Comparison of ENCODE assay signal across 8 cellular contexts in genomic region chr4:88008624-88009235, GRCh38. TPM values are rescaled to one million over a fixed set of nuclear protein-coding genes. Genes with fewer than 3 reads are reported as not detected.
DNase-seq lines count a peak whose midpoint lies in the region; ATAC-seq and TF ChIP-seq lines count a peak whose summit lies in the region.

No MANE protein-coding gene starts in this region.

- peak overlapping the region; percentile 92 for H3K14ac ChIP-seq in IMR-90 (replicated peaks; ENCODE audit: low read depth, low read length)

- peaks cover 0 to 8% (median 0%) of the 10 kb centered on the region in 11 experiments; a peak in 2 of 22 replicates for H3K27me3 ChIP-seq in BLaER1 treated with 17β-estradiol and CSF1 and Interleukin-3, amounts not matched to agents 10 nM and 100 nM
- H3K27me3 ChIP-seq in IMR-90 (ENCODE audit: control insufficient read depth, insufficient read depth, low read length) (no peaks in the 10 kb centered on the region), layer of hippocampus (ENCODE audit: control insufficient read depth, insufficient read depth, low read length) (no peaks in the 10 kb centered on the region), thoracic aorta (replicated peaks; ENCODE audit: insufficient read depth) (no peaks in the 10 kb centered on the region)

- peak overlapping the region; percentile 68 for H2AK5ac ChIP-seq in IMR-90 (ENCODE audit: low read depth, low read length)

- no peak for DNase-seq in IMR-90
- no peak for DNase-seq in thoracic aorta (ENCODE audit: low spot score)
- no peak for DNase-seq in stimulated activated CD8-positive, alpha-beta memory T cell treated with anti-CD3 and anti-CD28 coated beads, Interleukin-4, amount 100 ng/mL, for 48 hours
- no peak for DNase-seq in NCI-H2029 (lab: John Stamatoyannopoulos, UW)

- 0 out of 2 replicates have a peak overlapping the region, but pooled peaks have one; percentile 17 for H4K91ac ChIP-seq in IMR-90 (ENCODE audit: insufficient read depth, low read depth, low read length)

- no peak for TF ChIP-seq RAD21 in IMR-90 (IDR thresholded peaks at IDR 0.05; ENCODE audit: low read length)

- H2AK9ac ChIP-seq in IMR-90 (replicated peaks; ENCODE audit: low read depth, low read length, poor library complexity) = peak overlapping the region; percentile 65

- H3K79me1 ChIP-seq in IMR-90 (ENCODE audit: low read depth in 1 of 2, low read length in 2 of 2) = peaks cover 15 to 34% of the 10 kb centered on the region in 2 experiments; a peak in 3 of 4 replicates

- peaks cover 39 to 51% (median 44%) of the 10 kb centered on the region in 10 experiments for H3K4me1 ChIP-seq in BLaER1 treated with 17β-estradiol and CSF1 and Interleukin-3, amounts not matched to agents 10 nM and 100 nM
- H3K4me1 ChIP-seq in IMR-90 (ENCODE audit: control insufficient read depth, insufficient read depth, low read length) (peaks cover 14% of the 10 kb centered on the region), thoracic aorta (ENCODE audit: control insufficient read depth in 1 of 2, low read depth in 2 of 2) (peaks cover 14 to 66% of the 10 kb centered on the region in 2 donors)

- ATAC-seq in IMR-90 (ENCODE audit: low read depth) = no peak
- no peak for ATAC-seq in thoracic aorta (ENCODE audit: insufficient number of reproducible peaks, low FRiP score, low read depth)
- no peak for ATAC-seq in HG03469 (IDR thresholded peaks at IDR 0.05; ENCODE audit: unreplicated experiment)

- H3K9me3 ChIP-seq in BLaER1 treated with 17β-estradiol and CSF1 and Interleukin-3, amounts not matched to agents 10 nM and 100 nM (replicated peaks in 1 of 11) = peaks cover 0 to 3% (median 0%) of the 10 kb centered on the region in 11 experiments; a peak in 1 of 22 replicates
- H3K9me3 ChIP-seq in IMR-90 (ENCODE audit: control insufficient read depth, insufficient read depth, low read length) = no peaks in the 10 kb centered on the region
- H3K9me3 ChIP-seq in thoracic aorta = no peaks in the 10 kb centered on the region

- no TSS peak for BruUV-seq in IMR-90 (replicated peaks; lab: Mats Ljungman, UMichigan)

- intact Hi-C loops in IMR-90 (cut with micrococcal nuclease) = loop anchor here (5.0 kb wide), 1 partner anchor 36 kb away; no protein-coding TSS in a partner anchor

- CTCF ChIA-PET in IMR-90 (lab: Yijun Ruan, JAX) = interaction anchor here (1.0 kb wide), 1 partner anchor 203 kb away, joined by 3 read pairs; no protein-coding TSS in a partner anchor

- in situ Hi-C loops in IMR-90 (cut with MboI; ENCODE audit: low sequenced_read_pairs) = no loop called here

- H3K9me1 ChIP-seq in IMR-90 (ENCODE audit: insufficient read depth, low read length) = peaks cover 3% of the 10 kb centered on the region; the same call in 1 of the 2 replicates

- peak overlapping the region; percentile 80 to 95 (median 89) for H3K4me2 ChIP-seq in BLaER1 treated with 17β-estradiol and CSF1 and Interleukin-3, amounts not matched to agents 10 nM and 100 nM
- H3K4me2 ChIP-seq in IMR-90 (ENCODE audit: low read depth, low read length) = peak overlapping the region; percentile 94

- peak overlapping the region; percentile 57 for H3K4ac ChIP-seq in IMR-90 (ENCODE audit: low read depth, low read length)

- POLR2A ChIA-PET in IMR-90 (lab: Charles Lee; ENCODE audit: unreplicated experiment) = interaction anchor here (0.6 kb wide), 1 partner anchor 479 kb away, joined by 3 read pairs; the partner anchor contains the start of gene SPARCL1

- peak overlapping the region; percentile 71 for H2AFZ ChIP-seq in IMR-90 (replicated peaks; ENCODE audit: low read length, poor library complexity)

- H3K23ac ChIP-seq in IMR-90 (ENCODE audit: low read depth, low read length) = peak overlapping the region; percentile 93

- peak overlapping the region; percentile 60 for H2BK5ac ChIP-seq in IMR-90 (ENCODE audit: low read depth, low read length, poor library complexity, severe bottlenecking)

- peak overlapping the region in 1 of 2 experiments; percentile 60; a peak in 1 of 4 replicates for H4K8ac ChIP-seq in IMR-90 (ENCODE audit: low read depth in 2 of 2, low read length in 2 of 2)

- dilution Hi-C loops in IMR-90 (cut with HindIII; ENCODE audit: low sequenced_read_pairs, unreplicated experiment) = no loop called here

- peak overlapping the region; percentile 44 for H2BK120ac ChIP-seq in IMR-90 (ENCODE audit: low read depth, low read length)

- H3K36me3 ChIP-seq in BLaER1 treated with 17β-estradiol and CSF1 and Interleukin-3, amounts not matched to agents 10 nM and 100 nM = no peaks in the 10 kb centered on the region; a peak in 1 of 22 replicates
- H3K36me3 ChIP-seq in IMR-90 (ENCODE audit: control insufficient read depth, insufficient read depth, low read length) = no peaks in the 10 kb centered on the region
- no peaks in the 10 kb centered on the region for H3K36me3 ChIP-seq in thoracic aorta

- peak overlapping the region; percentile 76 to 99 (median 98) for H3K4me3 ChIP-seq in BLaER1 treated with 17β-estradiol and CSF1 and Interleukin-3, amounts not matched to agents 10 nM and 100 nM
- H3K4me3 ChIP-seq in IMR-90 (ENCODE audit: insufficient read depth, low read depth, low read length) = peak overlapping the region; percentile 93
- H3K4me3 ChIP-seq in thoracic aorta = peak overlapping the region; percentile 89

- no peak overlapping the region for H2BK15ac ChIP-seq in IMR-90 (ENCODE audit: low read depth, low read length)

- peak overlapping the region; percentile 79; the same call in 1 of the 2 replicates for H3K56ac ChIP-seq in IMR-90 (ENCODE audit: extremely low read depth, insufficient read depth, low read length)

- WGBS in IMR-90 (ENCODE audit: extremely low coverage in 2 of 2, insufficient read length in 1 of 2), 2 experiments = no CpG with 5 or more reads among the region's 5 CpGs

- TF ChIP-seq CTCF in IMR-90 (conservative IDR thresholded peaks at IDR 0.05; ENCODE audit: low read depth, low read length) (no peak), thoracic aorta (IDR thresholded peaks at IDR 0.05) (no peak)

- no peak overlapping the region for H2BK20ac ChIP-seq in IMR-90 (ENCODE audit: low read depth, low read length)

- H3K18ac ChIP-seq in IMR-90 (ENCODE audit: low read depth, low read length) = no peak overlapping the region

- no peak overlapping the region for H4K5ac ChIP-seq in IMR-90 (ENCODE audit: low read depth, low read length)

- peak; percentile 40; the same call in 1 of the 2 replicates for TF ChIP-seq POLR2A in IMR-90 (IDR thresholded peaks at IDR 0.05; ENCODE audit: low read depth, low read length)

- peak overlapping the region; percentile 65 to 99 (median 97); a peak in 21 of 22 replicates for H3K27ac ChIP-seq in BLaER1 treated with 17β-estradiol and CSF1 and Interleukin-3, amounts not matched to agents 10 nM and 100 nM
- H3K27ac ChIP-seq in IMR-90 (ENCODE audit: insufficient read depth, low read length) = peak overlapping the region; percentile 85
- peak overlapping the region; percentile 78 for H3K27ac ChIP-seq in angular gyrus (ENCODE audit: low read depth, low read length)
- H3K27ac ChIP-seq in layer of hippocampus (ENCODE audit: low read depth, low read length) = peak overlapping the region; percentile 77
- H3K27ac ChIP-seq in thoracic aorta = peak overlapping the region; percentile 98

- H4K20me1 ChIP-seq in BLaER1 treated with 17β-estradiol and CSF1 and Interleukin-3, amounts not matched to agents 10 nM and 100 nM = peaks cover 4 to 58% (median 33%) of the 10 kb centered on the region in 11 experiments; a peak in 19 of 22 replicates
- H4K20me1 ChIP-seq in IMR-90 (ENCODE audit: insufficient read depth, low read length) = peaks cover 26% of the 10 kb centered on the region

- H3K9ac ChIP-seq in BLaER1 treated with 17β-estradiol and CSF1 and Interleukin-3, amounts not matched to agents 10 nM and 100 nM = peak overlapping the region; percentile 86 to 100 (median 98)
- H3K9ac ChIP-seq in IMR-90 (ENCODE audit: low read depth, low read length) = peak overlapping the region; percentile 74

TF ChIP-seq in IMR-90, 13 proteins besides CTCF, POLR2A, EP300 and RAD21:
- TF ChIP-seq RFX5 (IDR thresholded peaks at IDR 0.05; ENCODE audit: low read depth, low read length) (no peak), NFE2L2 (IDR thresholded peaks at IDR 0.05; ENCODE audit: low read depth, low read length) (no peak)
TF ChIP-seq in IMR-90: peak in this region for 0.

RNA-seq across cellular contexts. Expression of gene PKD2, which starts 1.3 kb away (rescaled TPM):
- total RNA-seq in IMR-90 (2012; rRNA removed) (51.3 and 96.7 TPM in 2 replicates), thoracic aorta (100 to 1,000 TPM; 254 to 259 TPM)
- polyA plus RNA-seq in IMR-90 (2012; rRNA removed) = 37.3 and 43.8 TPM in 2 replicates
- 6.0 and 7.7 TPM in 2 replicates for polyA plus RNA-seq in IMR-90 (2012; cell fraction: cytosol; rRNA removed)
- polyA plus RNA-seq in IMR-90 (2012; cell fraction: nucleus; rRNA removed; ENCODE audit: low replicate concordance) = 11.8 and 68.7 TPM in 2 replicates

RNA-seq across cellular contexts. Expression of gene SPP1, which starts 33.2 kb away (rescaled TPM):
- 0.18 and 0.28 TPM in 2 replicates for total RNA-seq in IMR-90 (2012; rRNA removed)
- 0.50 and 0.62 TPM in 2 replicates for polyA plus RNA-seq in IMR-90 (2012; rRNA removed)
- 0.26 and 0.44 TPM in 2 replicates for polyA plus RNA-seq in IMR-90 (2012; cell fraction: cytosol; rRNA removed)
- polyA plus RNA-seq in IMR-90 (2012; cell fraction: nucleus; rRNA removed; ENCODE audit: low replicate concordance) = 0.36 and 0.79 TPM in 2 replicates
- 10 to 100 TPM; 22.1 to 29.2 TPM for total RNA-seq in thoracic aorta

Comparison
In these comparisons a context has a peak if more than half of its experiments do, and no peak if none do; other contexts are left out.
1. RNA of gene SPP1, which starts 33.2 kb away (total RNA-seq): 22.1 to 29.2 TPM in thoracic aorta; 0.18 to 0.28 TPM in IMR-90; every median in the first group is over 10 times any median in the second.
2. Peak in every context shown above with its lines, with median percentiles within 50 percentile points of each other: H3K27ac ChIP-seq and H3K4me3 ChIP-seq.